In the genomic region with DNA sequence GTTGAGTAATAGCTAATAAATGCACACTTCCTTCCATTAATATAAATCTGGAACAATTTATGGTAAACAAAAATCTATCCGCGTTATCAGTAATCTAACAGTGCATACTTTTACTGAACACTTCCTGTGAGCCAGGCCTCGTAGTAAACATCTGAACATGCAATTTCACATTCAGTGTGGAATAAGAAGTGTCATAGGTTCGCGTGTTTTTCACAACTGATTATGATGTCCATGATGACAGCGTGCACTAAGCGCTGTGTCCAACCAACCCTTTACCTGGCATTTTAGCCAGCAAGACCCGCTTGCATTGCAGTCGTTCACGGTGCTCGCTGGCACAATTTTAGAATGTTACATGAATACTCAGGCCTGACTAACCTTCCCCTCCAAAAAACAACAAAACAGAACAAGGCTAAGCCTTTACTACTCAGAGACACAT, we compare ENCODE assay signal across 1 cellular context.
TF ChIP-seq lines count a peak whose summit lies in the region.

No MANE protein-coding gene starts in this region.

TF ChIP-seq in K562, 482 proteins besides CTCF, POLR2A, EP300 and RAD21:
- TF ChIP-seq, protein P1, sequence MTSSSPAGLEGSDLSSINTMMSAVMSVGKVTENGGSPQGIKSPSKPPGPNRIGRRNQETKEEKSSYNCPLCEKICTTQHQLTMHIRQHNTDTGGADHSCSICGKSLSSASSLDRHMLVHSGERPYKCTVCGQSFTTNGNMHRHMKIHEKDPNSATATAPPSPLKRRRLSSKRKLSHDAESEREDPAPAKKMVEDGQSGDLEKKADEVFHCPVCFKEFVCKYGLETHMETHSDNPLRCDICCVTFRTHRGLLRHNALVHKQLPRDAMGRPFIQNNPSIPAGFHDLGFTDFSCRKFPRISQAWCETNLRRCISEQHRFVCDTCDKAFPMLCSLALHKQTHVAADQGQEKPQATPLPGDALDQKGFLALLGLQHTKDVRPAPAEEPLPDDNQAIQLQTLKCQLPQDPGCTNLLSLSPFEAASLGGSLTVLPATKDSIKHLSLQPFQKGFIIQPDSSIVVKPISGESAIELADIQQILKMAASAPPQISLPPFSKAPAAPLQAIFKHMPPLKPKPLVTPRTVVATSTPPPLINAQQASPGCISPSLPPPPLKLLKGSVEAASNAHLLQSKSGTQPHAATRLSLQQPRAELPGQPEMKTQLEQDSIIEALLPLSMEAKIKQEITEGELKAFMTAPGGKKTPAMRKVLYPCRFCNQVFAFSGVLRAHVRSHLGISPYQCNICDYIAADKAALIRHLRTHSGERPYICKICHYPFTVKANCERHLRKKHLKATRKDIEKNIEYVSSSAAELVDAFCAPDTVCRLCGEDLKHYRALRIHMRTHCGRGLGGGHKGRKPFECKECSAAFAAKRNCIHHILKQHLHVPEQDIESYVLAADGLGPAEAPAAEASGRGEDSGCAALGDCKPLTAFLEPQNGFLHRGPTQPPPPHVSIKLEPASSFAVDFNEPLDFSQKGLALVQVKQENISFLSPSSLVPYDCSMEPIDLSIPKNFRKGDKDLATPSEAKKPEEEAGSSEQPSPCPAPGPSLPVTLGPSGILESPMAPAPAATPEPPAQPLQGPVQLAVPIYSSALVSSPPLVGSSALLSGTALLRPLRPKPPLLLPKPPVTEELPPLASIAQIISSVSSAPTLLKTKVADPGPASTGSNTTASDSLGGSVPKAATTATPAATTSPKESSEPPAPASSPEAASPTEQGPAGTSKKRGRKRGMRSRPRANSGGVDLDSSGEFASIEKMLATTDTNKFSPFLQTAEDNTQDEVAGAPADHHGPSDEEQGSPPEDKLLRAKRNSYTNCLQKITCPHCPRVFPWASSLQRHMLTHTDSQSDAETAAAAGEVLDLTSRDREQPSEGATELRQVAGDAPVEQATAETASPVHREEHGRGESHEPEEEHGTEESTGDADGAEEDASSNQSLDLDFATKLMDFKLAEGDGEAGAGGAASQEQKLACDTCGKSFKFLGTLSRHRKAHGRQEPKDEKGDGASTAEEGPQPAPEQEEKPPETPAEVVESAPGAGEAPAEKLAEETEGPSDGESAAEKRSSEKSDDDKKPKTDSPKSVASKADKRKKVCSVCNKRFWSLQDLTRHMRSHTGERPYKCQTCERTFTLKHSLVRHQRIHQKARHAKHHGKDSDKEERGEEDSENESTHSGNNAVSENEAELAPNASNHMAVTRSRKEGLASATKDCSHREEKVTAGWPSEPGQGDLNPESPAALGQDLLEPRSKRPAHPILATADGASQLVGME (CRISPR knock-in tag; IDR thresholded peaks at IDR 0.05): no peak
- TF ChIP-seq HDGF (IDR thresholded peaks at IDR 0.05) (no peak), ZNF707 (CRISPR knock-in tag; conservative IDR thresholded peaks at IDR 0.05) (no peak), ZNF717 (CRISPR knock-in tag; IDR thresholded peaks at IDR 0.05) (no peak), ZNF696 (CRISPR knock-in tag; conservative IDR thresholded peaks at IDR 0.05) (no peak), YBX1 (IDR thresholded peaks at IDR 0.05) (no peak), POLR2AphosphoS5 (IDR thresholded peaks at IDR 0.05; ENCODE audit: control insufficient read depth, insufficient read depth, low read depth, low read length) (no peak), ZNF134 (CRISPR knock-in tag; conservative IDR thresholded peaks at IDR 0.05) (no peak), MIER1 (IDR thresholded peaks at IDR 0.05; ENCODE audit: low read depth) (no peak), ZNF699 (CRISPR knock-in tag; IDR thresholded peaks at IDR 0.05; ENCODE audit: insufficient replicate concordance) (no peak), ZBTB5 (IDR thresholded peaks at IDR 0.05) (no peak), ARNT (IDR thresholded peaks at IDR 0.05) (no peak), ATF7 (IDR thresholded peaks at IDR 0.05) (no peak), IFI16 (CRISPR knock-in tag; IDR thresholded peaks at IDR 0.05) (no peak), TARDBP (IDR thresholded peaks at IDR 0.05) (no peak), STAT5A (IDR thresholded peaks at IDR 0.05; ENCODE audit: borderline replicate concordance, low read length) (no peak), ERF (CRISPR knock-in tag; IDR thresholded peaks at IDR 0.05) (no peak), EP400 (IDR thresholded peaks at IDR 0.05) (no peak)
